8 cellular contexts compared by ENCODE assay signal in the genomic region with DNA sequence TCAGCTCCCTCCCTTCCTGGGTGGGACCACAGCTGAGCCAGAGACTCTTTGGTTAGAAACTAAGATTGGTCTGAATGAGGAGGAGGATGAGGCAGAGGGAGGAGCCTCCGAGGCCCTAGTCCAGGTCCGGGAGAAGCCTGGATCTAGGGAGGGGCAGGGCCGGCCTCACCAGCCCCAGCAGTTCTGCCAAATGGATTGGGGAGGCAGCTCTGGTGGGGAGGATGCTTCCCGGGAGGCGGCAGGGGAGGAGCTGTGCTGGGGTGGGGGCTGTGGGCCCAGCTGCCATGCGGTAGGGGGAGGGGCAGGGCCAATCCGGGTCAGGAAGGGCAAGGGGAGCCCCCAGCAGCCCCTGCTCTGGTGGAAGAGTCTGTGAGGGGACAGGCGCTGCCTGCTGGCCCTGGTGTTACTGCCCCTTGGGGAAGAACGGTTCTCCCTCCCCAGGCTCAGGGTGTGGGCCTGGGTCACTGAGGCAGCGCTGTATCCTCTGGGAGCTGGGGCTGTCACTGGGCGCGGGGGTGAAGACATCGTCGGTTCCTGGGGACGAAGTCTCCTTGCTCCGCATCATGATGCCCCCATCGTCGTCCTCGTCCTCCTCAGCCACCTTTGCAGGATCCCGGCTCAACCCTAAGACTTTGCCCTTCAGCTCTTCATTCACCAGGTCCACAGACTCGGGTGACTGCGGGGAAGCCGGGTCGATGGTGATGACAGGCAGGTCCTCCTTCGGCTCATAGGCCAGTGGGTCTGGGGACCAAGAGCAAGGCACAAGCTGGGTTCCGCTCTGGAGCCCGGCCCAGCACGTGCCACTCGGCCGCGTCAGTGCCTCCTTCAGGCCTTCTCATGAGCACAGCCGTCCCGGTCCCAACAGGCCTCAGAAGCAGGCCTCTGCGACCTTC. TPM values are rescaled to one million over a fixed set of nuclear protein-coding genes. Genes with fewer than 3 reads are reported as not detected.
DNase-seq lines count a peak whose midpoint lies in the region; ATAC-seq, FAIRE-seq and TF ChIP-seq lines count a peak whose summit lies in the region.

No MANE protein-coding gene starts in this region.

- peak overlapping the region; percentile 93 for H3K27ac Mint-ChIP-seq in chondrocyte (ENCODE audit: unreplicated experiment)

- POLR2A ChIA-PET in HepG2 (lab: Yijun Ruan, JAX), result interaction anchor here (1.1 to 1.6 kb wide), 3 partner anchors 38 to 56 kb away, joined by 3 to 4 read pairs (median 4); partner anchors contain the start of gene SLC9A1

- TF ChIP-seq CTCF in HepG2 (CRISPR knock-in tag; IDR thresholded peaks at IDR 0.05) (no peak), right lobe of liver (IDR thresholded peaks at IDR 0.05) (no peak), chondrocyte (IDR thresholded peaks at IDR 0.05) (no peak), mucosa of descending colon (IDR thresholded peaks at IDR 0.05) (no peak)

- TF ChIP-seq EP300 in HepG2 (IDR thresholded peaks at IDR 0.05; ENCODE audit: low read depth in 2 of 2, low read length in 2 of 2) (no peak), HepG2 (CRISPR knock-in tag; IDR thresholded peaks at IDR 0.05; ENCODE audit: borderline replicate concordance) (no peak)

- H3K27me3 Mint-ChIP-seq in chondrocyte (ENCODE audit: low read depth), result no peaks in the 10 kb centered on the region

- H3K79me2 ChIP-seq in HepG2 (ENCODE audit: insufficient read depth, low read length), result no peaks in the 10 kb centered on the region

- BruUV-seq in HepG2 (replicated peaks; lab: Mats Ljungman, UMichigan), result no TSS peak

- H3K4me1 ChIP-seq in HepG2 (ENCODE audit: insufficient read depth, low read length), result peaks cover 29% of the 10 kb centered on the region
- H3K4me1 ChIP-seq in right lobe of liver, result peaks cover 0 to 6% (median 0%) of the 10 kb centered on the region in 4 donors
- H3K4me1 ChIP-seq in mucosa of descending colon (ENCODE audit: low read depth), result peaks cover 10% of the 10 kb centered on the region

- intact Hi-C loops in HepG2 (cut with micrococcal nuclease; ENCODE audit: unreplicated experiment) (loop anchor here (5.0 to 10.0 kb wide), 2 partner anchors 97 to 135 kb away; partner anchors contain the start of gene KDF1), right lobe of liver (cut with DNase I) (loop anchor here (5.0 to 10.0 kb wide), 5 partner anchors 53 to 187 kb away; partner anchors contain the start of gene SLC9A1 (in 1 of the 2)), mucosa of descending colon (cut with DNase I, micrococcal nuclease) (loop anchor here (5.0 to 10.0 kb wide), 4 partner anchors 53 to 182 kb away; partner anchors contain the start of gene TRNP1 (in 2 of the 2))

- H3K9me3 ChIP-seq in HepG2 (ENCODE audit: low read length), result no peaks in the 10 kb centered on the region
- no peaks in the 10 kb centered on the region for H3K9me3 ChIP-seq in right lobe of liver
- no peaks in the 10 kb centered on the region for H3K9me3 ChIP-seq in mucosa of descending colon

- no peaks in the 10 kb centered on the region for H3K36me3 Mint-ChIP-seq in chondrocyte (ENCODE audit: low read depth)

- H3K9me3 Mint-ChIP-seq in chondrocyte (ENCODE audit: low read depth), result no peaks in the 10 kb centered on the region

- H3K4me2 ChIP-seq in HepG2 (ENCODE audit: low read depth, low read length), result peak overlapping the region; percentile 64

- H3K36me3 ChIP-seq in HepG2 (replicated peaks in 1 of 2; ENCODE audit: control insufficient read depth in 1 of 2, insufficient read depth in 2 of 2, low read length in 2 of 2) (no peaks in the 10 kb centered on the region), right lobe of liver (no peaks in the 10 kb centered on the region), mucosa of descending colon (ENCODE audit: low read depth) (no peaks in the 10 kb centered on the region)

- H4K20me1 ChIP-seq in HepG2 (ENCODE audit: insufficient read depth, low read length), result no peaks in the 10 kb centered on the region

- in situ Hi-C loops in HepG2 (cut with HindIII; ENCODE audit: extremely low pct_ligation_motif_present, low pct_unique_long_range_greater_than_20kb), result loop anchor here (5.0 kb wide), 3 partner anchors 53 to 182 kb away; no protein-coding TSS in a partner anchor

- peak; percentile 7 for ATAC-seq in HepG2
- no peak for ATAC-seq in right lobe of liver
- peak; percentile 40 for ATAC-seq in mucosa of descending colon

- FAIRE-seq in HepG2 (lab: Jason Lieb, UNC) (no peak), GM19239 (lab: Jason Lieb, UNC) (no peak)

- 76% methylated on average over 17 of the region's 34 CpGs for WGBS in HepG2 (ENCODE audit: low lambda C conversion rate)
- WGBS in right lobe of liver (ENCODE audit: insufficient coverage, low coverage, low lambda C conversion rate, missing lambda C conversion rate), result 67% methylated on average over 7 of the region's 34 CpGs

- no peak overlapping the region for H2AFZ ChIP-seq in HepG2 (ENCODE audit: low read length)

- DNase-seq in HepG2 (ENCODE audit: low spot score) (no peak), right lobe of liver (no peak), chondrocyte (ENCODE audit: low spot score) (no peak), mucosa of descending colon (peak in 1 of 3 donors; percentile 76), HT-29 (ENCODE audit: low spot score) (no peak), activated gamma-delta T cell (lab: John Stamatoyannopoulos, UW) (no peak), GM19239 (ENCODE audit: insufficient read length, low spot score) (no peak), foreskin melanocyte (no peak)

- H3K4me1 Mint-ChIP-seq in chondrocyte (ENCODE audit: low read depth), result peaks cover 28% of the 10 kb centered on the region

- CTCF ChIA-PET in HepG2 (lab: Yijun Ruan, JAX; ENCODE audit: low intra/inter-chr PET ratio, low total read pairs), result interaction anchor here (1.5 kb wide), 1 partner anchor 56 kb away, joined by 4 read pairs; no protein-coding TSS in a partner anchor

- H3K9ac ChIP-seq in HepG2 (ENCODE audit: insufficient read depth, low read depth, low read length), result no peak overlapping the region

- no peak overlapping the region for H3K4me3 Mint-ChIP-seq in chondrocyte (ENCODE audit: unreplicated experiment)

- peak overlapping the region in 1 of 3 experiments; percentile 43; a peak in 1 of 6 replicates for H3K4me3 ChIP-seq in HepG2 (replicated peaks in 1 of 3; ENCODE audit: insufficient read depth in 1 of 3, low read depth in 2 of 3, low read length in 3 of 3)
- H3K4me3 ChIP-seq in right lobe of liver, result no peak overlapping the region
- no peak overlapping the region for H3K4me3 ChIP-seq in mucosa of descending colon

- peaks cover 0 to 4% of the 10 kb centered on the region in 2 experiments; a peak in 1 of 5 replicates for H3K27me3 ChIP-seq in HepG2 (ENCODE audit: control insufficient read depth in 1 of 2, insufficient read depth in 2 of 2, low read length in 2 of 2)
- no peaks in the 10 kb centered on the region for H3K27me3 ChIP-seq in right lobe of liver

- no peak overlapping the region for H3K27ac ChIP-seq in HepG2 (ENCODE audit: extremely low read length, insufficient read depth, low read length)
- H3K27ac ChIP-seq in right lobe of liver, result no peak overlapping the region

- TF ChIP-seq RAD21 in HepG2 (CRISPR knock-in tag; IDR thresholded peaks at IDR 0.05), result no peak

- no peak for TF ChIP-seq POLR2A in HepG2 (IDR thresholded peaks at IDR 0.05; ENCODE audit: insufficient read depth in 1 of 2, low read depth in 2 of 2, low read length in 2 of 2)
- TF ChIP-seq POLR2A in right lobe of liver (IDR thresholded peaks at IDR 0.05), result no peak

TF ChIP-seq in HepG2, 621 proteins besides CTCF, POLR2A, EP300 and RAD21 (continues in another document):
- TF ChIP-seq SMAD9 (CRISPR knock-in tag; IDR thresholded peaks at IDR 0.05) (no peak), HDAC6 (IDR thresholded peaks at IDR 0.05; ENCODE audit: low read depth, low read length) (no peak), ZSCAN25 (CRISPR knock-in tag; IDR thresholded peaks at IDR 0.05) (no peak), ZNF549 (CRISPR knock-in tag; IDR thresholded peaks at IDR 0.05) (no peak), CENPBD1 (CRISPR knock-in tag; IDR thresholded peaks at IDR 0.05; ENCODE audit: borderline replicate concordance, low read depth) (no peak), ZKSCAN1 (IDR thresholded peaks at IDR 0.05; ENCODE audit: low read length) (no peak), ZNF317 (CRISPR knock-in tag; IDR thresholded peaks at IDR 0.05) (no peak), ZSCAN12 (CRISPR knock-in tag; IDR thresholded peaks at IDR 0.05) (no peak), RELA (CRISPR knock-in tag; IDR thresholded peaks at IDR 0.05) (no peak)

RNA-seq across cellular contexts. Expression of gene SLC9A1, which starts 54.8 kb away (rescaled TPM):
- 2.7 and 2.9 TPM in 2 replicates for total RNA-seq in HepG2 (2016; rRNA removed; fragmentation: Illumina TruSeq; extraction: Trizol)
- total RNA-seq in HepG2 (2016; cell fraction: cytosol; rRNA removed; fragmentation: Illumina TruSeq; extraction: Trizol; ENCODE audit: low read depth), result 1.8 and 2.1 TPM in 2 replicates
- 1.6 and 2.5 TPM in 2 replicates for total RNA-seq in HepG2 (2016; cell fraction: insoluble cytoplasmic fraction; rRNA removed; fragmentation: Illumina TruSeq; extraction: Trizol)
- total RNA-seq in HepG2 (2016; cell fraction: membrane; rRNA removed; fragmentation: Illumina TruSeq; extraction: Trizol), result 3.1 and 3.8 TPM in 2 replicates
- total RNA-seq in HepG2 (2016; cell fraction: nucleus; rRNA removed; fragmentation: Illumina TruSeq; extraction: Trizol), result 3.9 and 5.2 TPM in 2 replicates
- polyA plus RNA-seq in HepG2 (2011; rRNA removed), result 1.4 and 1.7 TPM in 2 replicates
- 1.0 and 2.7 TPM in 2 replicates for polyA plus RNA-seq in HepG2 (2011; cell fraction: cytosol; rRNA removed)
- polyA plus RNA-seq in HepG2 (2011; cell fraction: nucleus; rRNA removed), result 5.0 and 5.3 TPM in 2 replicates
- polyA plus RNA-seq in HepG2 (2012), result 4.8 and 6.7 TPM in 2 replicates
- 0.97 and 1.3 TPM in 2 replicates for polyA plus RNA-seq in HepG2 (2016; cell fraction: cytosol; fragmentation: Illumina TruSeq; extraction: Trizol; ENCODE audit: low read depth)
- polyA plus RNA-seq in HepG2 (2016; cell fraction: insoluble cytoplasmic fraction; fragmentation: Illumina TruSeq; extraction: Trizol; ENCODE audit: low read depth), result 2.6 and 5.0 TPM in 2 replicates
- 2.2 and 2.7 TPM in 2 replicates for polyA plus RNA-seq in HepG2 (2016; cell fraction: membrane; fragmentation: Illumina TruSeq; extraction: Trizol; ENCODE audit: low read depth)
- polyA plus RNA-seq in HepG2 (2016; cell fraction: nucleus; fragmentation: Illumina TruSeq; extraction: Trizol; ENCODE audit: insufficient read depth, low read depth), result 11.1 and 12.2 TPM in 2 replicates
- polyA minus RNA-seq in HepG2 (2011; rRNA and poly(A)+ RNA removed; ENCODE audit: low replicate concordance), result 5.1 and 11.1 TPM in 2 replicates
- polyA minus RNA-seq in HepG2 (2011; cell fraction: cytosol; rRNA and poly(A)+ RNA removed), result 1.7 and 4.4 TPM in 2 replicates
- polyA minus RNA-seq in HepG2 (2011; cell fraction: nucleus; rRNA and poly(A)+ RNA removed), result 3.1 and 3.2 TPM in 2 replicates
- total RNA-seq in right lobe of liver, result 1 to 10 TPM; 1.7 to 4.3 (median 3.0) TPM
- total RNA-seq in chondrocyte, result 53.9 to 55.4 TPM (median 54.6 TPM) in 3 replicates
- 100 to 1,000 TPM in 1 of 3 donors, 10 to 100 TPM in 2; 77.9 to 126 (median 84.1) TPM for total RNA-seq in mucosa of descending colon
- total RNA-seq in HT-29 (2014; rRNA removed; shearing (Covaris generic)), result 10.0 and 10.6 TPM in 2 replicates

Comparison
In these comparisons a context has a peak if more than half of its experiments do, and no peak if none do; other contexts are left out.
1. ATAC-seq: peak in HepG2 (single experiment) and mucosa of descending colon (single experiment); none in right lobe of liver (0 of 4).